Comparison of ENCODE assay signal across 12 cellular contexts in the genomic region with DNA sequence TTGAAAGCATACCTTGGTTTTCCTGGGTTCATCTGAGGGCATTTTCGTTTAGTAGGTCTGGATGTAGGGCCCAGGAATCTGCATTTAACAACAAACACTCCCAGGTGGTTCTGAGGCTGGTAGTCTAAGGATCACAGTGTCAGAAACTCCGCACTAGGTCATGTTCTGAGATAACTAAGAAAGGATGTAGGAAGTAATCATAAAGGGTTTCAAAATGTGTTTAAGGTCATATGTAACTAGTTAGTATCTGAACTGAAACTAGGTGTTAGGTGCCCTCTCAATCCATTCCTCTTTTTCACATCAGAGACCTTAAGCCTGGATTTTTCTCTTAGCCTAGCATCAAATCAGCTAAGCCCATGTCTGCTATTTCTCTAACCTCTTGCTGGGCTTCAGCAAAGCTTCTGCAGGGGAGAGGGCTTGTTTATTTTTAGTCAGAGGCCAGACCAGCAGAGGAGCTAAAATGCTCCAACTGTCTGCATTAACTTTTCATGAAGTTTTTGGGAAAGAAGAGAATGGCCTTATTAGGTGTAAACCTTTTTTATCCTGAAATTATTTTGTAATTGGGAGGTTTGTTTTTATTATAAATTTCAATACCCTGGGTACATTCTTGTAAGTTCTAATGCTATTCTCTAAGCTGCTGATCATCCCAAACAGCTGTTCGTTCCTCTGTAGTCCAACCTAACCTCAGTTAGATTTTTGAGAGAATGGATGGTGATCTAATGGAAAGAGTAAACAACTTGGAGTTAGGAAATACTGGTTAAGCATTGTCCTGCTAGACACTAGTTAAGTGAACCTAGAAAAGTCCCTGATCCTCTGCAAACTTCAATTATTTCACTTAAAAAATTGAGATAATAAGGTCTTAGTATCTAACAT.
DNase-seq lines count a peak whose midpoint lies in the region; ATAC-seq lines count a peak whose summit lies in the region.
"Had no signal": no experiment of that assay in that cellular context is flagged by ENCODE, and none has a peak within 500 bp of the region (broad histone marks: within the 10 kb centered on the region; RNA-seq: fewer than 3 reads in every experiment).

No MANE protein-coding gene starts in this region.

- no peak overlapping the region for H2AK5ac ChIP-seq in mesendoderm (ENCODE audit: low read length)
- H2AK5ac ChIP-seq in trophoblast cell (ENCODE audit: low read length) = no peak overlapping the region

- H3K9ac ChIP-seq in mesendoderm (ENCODE audit: low read length) (no peak overlapping the region), trophoblast cell (ENCODE audit: low read length) (no peak overlapping the region)

- WGBS in mesendoderm (ENCODE audit: extremely low coverage, insufficient coverage, low lambda C conversion rate) = no CpG with 5 or more reads among the region's 3 CpGs
- WGBS in trophoblast cell (ENCODE audit: extremely low coverage, insufficient coverage, insufficient read length) = no CpG with 5 or more reads among the region's 3 CpGs

- H3K79me2 ChIP-seq in mesendoderm (ENCODE audit: control insufficient read depth, insufficient read depth, low read length) (no peaks in the 10 kb centered on the region), trophoblast cell (ENCODE audit: control insufficient read depth, insufficient read depth, low read length, poor library complexity) (no peaks in the 10 kb centered on the region)

- H3K4me1 Mint-ChIP-seq in activated T-cell treated with anti-CD3 and anti-CD28 coated beads, Interleukin-2, amount 50 U/mL, for 4 hours (ENCODE audit: low read depth) = no peaks in the 10 kb centered on the region
- H3K4me1 Mint-ChIP-seq: activated naive CD8-positive, alpha-beta T cell treated with anti-CD3 and anti-CD28 coated beads, Interleukin-2, amount 10 ng/mL, durations not matched to agents 7 days and 5 days had no signal

- no peak overlapping the region for H2BK15ac ChIP-seq in mesendoderm (replicated peaks; ENCODE audit: low read depth)

- H4K5ac ChIP-seq in mesendoderm (ENCODE audit: low read length) = peak overlapping the region; percentile 53

- no peaks in the 10 kb centered on the region for H3K36me3 ChIP-seq in mesendoderm (ENCODE audit: control insufficient read depth, insufficient read depth, low read length)
- H3K36me3 ChIP-seq in trophoblast cell (ENCODE audit: control insufficient read depth in 1 of 2, insufficient read depth in 2 of 2, low read length in 2 of 2) = no peaks in the 10 kb centered on the region
- H3K36me3 ChIP-seq: uterus had no signal

- no peak overlapping the region for H2BK120ac ChIP-seq in mesendoderm (ENCODE audit: low read depth, low read length)
- no peak overlapping the region for H2BK120ac ChIP-seq in trophoblast cell (ENCODE audit: insufficient read depth, low read length, poor library complexity)

- no peaks in the 10 kb centered on the region for H3K36me3 Mint-ChIP-seq in activated T-cell treated with anti-CD3 and anti-CD28 coated beads, Interleukin-2, amount 50 U/mL, for 4 hours (ENCODE audit: insufficient read depth)

- H3K14ac ChIP-seq in trophoblast cell (ENCODE audit: low read length) = no peak overlapping the region

- DNase-seq in mesendoderm (no peak), RPMI8226 (no peak), HUDEP-2 (lab: John Stamatoyannopoulos, UW; ENCODE audit: unreplicated experiment in 76 of 76) (no peak), trophoblast cell (no peak)
- no peak for DNase-seq in activated T-cell treated with anti-CD3 and anti-CD28 coated beads, Interleukin-2, amount 50 U/mL, for 4 hours
- DNase-seq: activated naive CD8-positive, alpha-beta T cell treated with anti-CD3 and anti-CD28 coated beads, Interleukin-2, amount 10 ng/mL, durations not matched to agents 7 days and 5 days; hippocampal formation; SW 1271; uterus had no signal

- H3K27ac ChIP-seq in mesendoderm (ENCODE audit: low read depth, low read length) (no peak overlapping the region), trophoblast cell (ENCODE audit: low read depth, low read length) (no peak overlapping the region)

- H4K8ac ChIP-seq in mesendoderm (ENCODE audit: low read depth, low read length) (no peak overlapping the region), trophoblast cell (ENCODE audit: low read depth, low read length) (no peak overlapping the region)

- no peak overlapping the region for H3K56ac ChIP-seq in mesendoderm (ENCODE audit: low read length)

- H3K18ac ChIP-seq in mesendoderm (ENCODE audit: low read length) (no peak overlapping the region), trophoblast cell (ENCODE audit: low read length) (no peak overlapping the region)

- H3K27me3 ChIP-seq in mesendoderm (ENCODE audit: insufficient read depth, low read length, poor library complexity) (no peaks in the 10 kb centered on the region), trophoblast cell (ENCODE audit: insufficient read depth, low read length) (no peaks in the 10 kb centered on the region)
- H3K27me3 ChIP-seq: uterus had no signal

- no peak overlapping the region for H3K4me2 ChIP-seq in mesendoderm (ENCODE audit: low read length)
- H3K4me2 ChIP-seq in trophoblast cell (ENCODE audit: low read length) = no peak overlapping the region

- no peak overlapping the region for H2AFZ ChIP-seq in trophoblast cell (ENCODE audit: insufficient read depth, low read length, poor library complexity)

- H3K9me3 ChIP-seq in trophoblast cell (ENCODE audit: insufficient read depth, low read depth, low read length) = no peaks in the 10 kb centered on the region
- H3K9me3 ChIP-seq: uterus had no signal

- H3K4me1 ChIP-seq in mesendoderm (ENCODE audit: control insufficient read depth, low read depth, low read length) = no peaks in the 10 kb centered on the region
- H3K4me1 ChIP-seq in trophoblast cell (ENCODE audit: control insufficient read depth in 1 of 2, insufficient read depth in 2 of 2, low read length in 2 of 2) = no peaks in the 10 kb centered on the region
- H3K4me1 ChIP-seq: uterus had no signal

- H3K4ac ChIP-seq in mesendoderm (ENCODE audit: low read depth, low read length) = no peak overlapping the region
- no peak overlapping the region for H3K4ac ChIP-seq in trophoblast cell (ENCODE audit: low read depth, low read length)

- H3K79me1 ChIP-seq in mesendoderm (ENCODE audit: low read length) (no peaks in the 10 kb centered on the region), trophoblast cell (ENCODE audit: low read length) (no peaks in the 10 kb centered on the region)

- no peak overlapping the region for H3K4me3 ChIP-seq in mesendoderm (ENCODE audit: low read length)
- H3K4me3 ChIP-seq in trophoblast cell (ENCODE audit: low read depth, low read length) = no peak overlapping the region
- H3K4me3 ChIP-seq: uterus had no signal

- H4K12ac ChIP-seq in trophoblast cell (ENCODE audit: low read depth, low read length) = no peak overlapping the region

- H3K9me3 Mint-ChIP-seq in activated T-cell treated with anti-CD3 and anti-CD28 coated beads, Interleukin-2, amount 50 U/mL, for 4 hours = no peaks in the 10 kb centered on the region

- H3K23ac ChIP-seq in mesendoderm (ENCODE audit: low read length) (no peak overlapping the region), trophoblast cell (ENCODE audit: low read length) (no peak overlapping the region)

- no peak overlapping the region for H2BK12ac ChIP-seq in trophoblast cell (ENCODE audit: low read length)

- H2BK5ac ChIP-seq in mesendoderm (ENCODE audit: low read length) (no peak overlapping the region), trophoblast cell (ENCODE audit: low read depth, low read length, poor library complexity) (no peak overlapping the region)

- ATAC-seq in GM18867 (IDR thresholded peaks at IDR 0.05; ENCODE audit: unreplicated experiment) (peak; percentile 92), GM21723 (IDR thresholded peaks at IDR 0.05; ENCODE audit: unreplicated experiment) (peak; percentile 85), HG03457 (IDR thresholded peaks at IDR 0.05; ENCODE audit: unreplicated experiment) (peak; percentile 56)
- no peak for ATAC-seq in activated T-cell treated with anti-CD3 and anti-CD28 coated beads, Interleukin-2, amount 50 U/mL, for 4 hours

- no peak overlapping the region for H3K4me3 Mint-ChIP-seq in activated T-cell treated with anti-CD3 and anti-CD28 coated beads, Interleukin-2, amount 50 U/mL, for 4 hours
- H3K4me3 Mint-ChIP-seq: activated naive CD8-positive, alpha-beta T cell treated with anti-CD3 and anti-CD28 coated beads, Interleukin-2, amount 10 ng/mL, durations not matched to agents 7 days and 5 days had no signal

- no peak overlapping the region for H4K91ac ChIP-seq in trophoblast cell (ENCODE audit: low read depth, low read length)

- H3K27me3 Mint-ChIP-seq in activated T-cell treated with anti-CD3 and anti-CD28 coated beads, Interleukin-2, amount 50 U/mL, for 4 hours (ENCODE audit: low read depth) = peaks cover 10% of the 10 kb centered on the region

Comparison
In these comparisons a context has a peak if more than half of its experiments do, and no peak if none do; other contexts are left out.
1. ATAC-seq: peak in GM18867 (single experiment), GM21723 (single experiment) and HG03457 (single experiment); none in activated T-cell treated with anti-CD3 and anti-CD28 coated beads, Interleukin-2, amount 50 U/mL, for 4 hours (0 of 2).